ENCODE assay signal across 8 cellular contexts in the genomic region with DNA sequence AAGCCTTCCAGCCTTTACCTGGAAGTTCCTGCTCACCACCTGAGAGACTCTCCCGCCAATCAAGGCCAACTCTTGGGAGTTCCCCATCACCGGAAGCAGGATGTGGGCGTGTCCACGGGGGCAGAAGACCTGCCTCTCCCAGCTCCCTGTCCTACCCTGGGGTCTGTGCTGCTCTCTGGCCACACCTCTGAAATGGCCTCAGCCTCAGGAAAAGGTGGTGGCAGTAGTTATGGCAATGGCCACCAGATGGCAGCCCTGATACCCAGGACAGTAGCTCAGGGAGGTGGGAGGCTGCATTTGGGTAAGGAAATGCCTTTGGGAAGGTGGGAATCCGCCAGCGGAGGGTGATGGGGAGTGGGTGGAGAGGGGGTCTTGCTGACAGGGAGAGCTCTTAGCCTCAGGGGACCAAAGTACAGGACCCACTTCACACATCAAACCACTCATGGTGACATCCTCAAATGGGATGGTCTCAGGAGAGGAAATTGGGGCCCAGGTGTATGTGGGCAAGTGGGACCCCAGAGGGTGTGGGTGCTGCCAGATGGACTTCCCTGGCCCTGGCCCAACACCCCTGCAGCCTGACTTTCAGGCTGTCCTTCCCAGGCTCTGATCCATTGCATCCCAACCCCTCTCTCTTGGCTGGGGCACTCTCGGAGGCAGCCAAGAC. TPM values are rescaled to one million over a fixed set of nuclear protein-coding genes. Genes with fewer than 3 reads are reported as not detected.
DNase-seq lines count a peak whose midpoint lies in the region; ATAC-seq and TF ChIP-seq lines count a peak whose summit lies in the region.

No MANE protein-coding gene starts in this region.

- H3K4me3 ChIP-seq in GM12864 (ENCODE audit: low read depth, low read length) (no peak overlapping the region), lung (no peak overlapping the region)

- no peak overlapping the region for H3K27ac Mint-ChIP-seq in activated CD4-positive, alpha-beta T cell treated with anti-CD3 and anti-CD28 coated beads, Interleukin-2, amount 10 ng/mL, durations not matched to agents 7 days and 5 days

- H3K4me3 Mint-ChIP-seq in activated CD4-positive, alpha-beta T cell treated with anti-CD3 and anti-CD28 coated beads, Interleukin-2, amount 10 ng/mL, durations not matched to agents 7 days and 5 days: no peak overlapping the region

- WGBS in lung, 2 donors: 13 to 16% methylated on average over 7 of the region's 7 CpGs

- peaks cover 0 to 9% of the 10 kb centered on the region in 2 donors for H3K9me3 ChIP-seq in lung (ENCODE audit: control insufficient read depth in 2 of 2, insufficient read depth in 1 of 2, low read length in 1 of 2)

- H3K27ac ChIP-seq in lung (ENCODE audit: low read depth in 1 of 2, low read length in 1 of 2): no peak overlapping the region

- H3K4me1 Mint-ChIP-seq in activated CD4-positive, alpha-beta T cell treated with anti-CD3 and anti-CD28 coated beads, Interleukin-2, amount 10 ng/mL, durations not matched to agents 7 days and 5 days: no peaks in the 10 kb centered on the region

- CTCF ChIA-PET in activated CD4-positive, alpha-beta T cell treated with anti-CD3 and anti-CD28 coated beads, Interleukin-2, amount 10 ng/mL, durations not matched to agents 7 days and 5 days (lab: Charles Lee): interaction anchor here (0.6 to 6.9 kb wide), 18 partner anchors 11 to 130 kb away, joined by 3 to 90 read pairs (median 4); no protein-coding TSS in a partner anchor

- peak; percentile 78 for ATAC-seq in HG02938 (IDR thresholded peaks at IDR 0.05; ENCODE audit: unreplicated experiment)
- peak; percentile 69 for ATAC-seq in lung (ENCODE audit: insufficient read depth, low FRiP score)
- no peak for ATAC-seq in GM18505 (IDR thresholded peaks at IDR 0.05; ENCODE audit: unreplicated experiment)

- DNase-seq in GM12864 (ENCODE audit: low read depth): peak; percentile 51
- peak; percentile 38 for DNase-seq in NCI-H2227 treated with DMSO at 0.1 percent for 48 hours (lab: John Stamatoyannopoulos, UW)
- peak; percentile 75 for DNase-seq in activated CD4-positive, alpha-beta T cell treated with anti-CD3 and anti-CD28 coated beads, Interleukin-2, amount 10 ng/mL, durations not matched to agents 7 days and 5 days
- DNase-seq in dermis microvascular lymphatic vessel endothelial cell (ENCODE audit: low read depth in 2 of 2): peak; percentile 28 to 60
- DNase-seq in lung (ENCODE audit: low spot score): peak; percentile 61
- peak; percentile 55 to 60 for DNase-seq in stimulated activated CD8-positive, alpha-beta memory T cell treated with anti-CD3 and anti-CD28 coated beads, Interleukin-15, amount 100 ng/mL, for 48 hours (ENCODE audit: low read depth in 2 of 2)

- H3K4me1 ChIP-seq in lung (ENCODE audit: control insufficient read depth in 2 of 2, insufficient read depth in 2 of 2, low read length in 2 of 2): no peaks in the 10 kb centered on the region

- peaks cover 9% of the 10 kb centered on the region for H3K27me3 ChIP-seq in lung (ENCODE audit: control insufficient read depth, insufficient read depth)

- no peaks in the 10 kb centered on the region for H3K9me3 Mint-ChIP-seq in activated CD4-positive, alpha-beta T cell treated with anti-CD3 and anti-CD28 coated beads, Interleukin-2, amount 10 ng/mL, durations not matched to agents 7 days and 5 days

- no peaks in the 10 kb centered on the region for H3K36me3 Mint-ChIP-seq in activated CD4-positive, alpha-beta T cell treated with anti-CD3 and anti-CD28 coated beads, Interleukin-2, amount 10 ng/mL, durations not matched to agents 7 days and 5 days (ENCODE audit: low read depth)

- peak; percentile 87 for TF ChIP-seq CTCF in GM12864 (IDR thresholded peaks at IDR 0.05; ENCODE audit: low read depth, low read length, missing control alignments)
- peak; percentile 42 for TF ChIP-seq CTCF in lung (IDR thresholded peaks at IDR 0.05; ENCODE audit: control extremely low read depth, extremely low read depth)

- TF ChIP-seq POLR2A in GM18505 (IDR thresholded peaks at IDR 0.05; ENCODE audit: borderline replicate concordance, extremely low read depth, insufficient read depth, insufficient read length): no peak

- no peaks in the 10 kb centered on the region for H3K36me3 ChIP-seq in lung (ENCODE audit: control insufficient read depth in 2 of 2, insufficient read depth in 2 of 2, low read length in 2 of 2)

- POLR2A ChIA-PET in activated CD4-positive, alpha-beta T cell treated with anti-CD3 and anti-CD28 coated beads, Interleukin-2, amount 10 ng/mL, durations not matched to agents 7 days and 5 days (lab: Charles Lee): interaction anchor here (1.0 kb wide), 1 partner anchor 46 kb away, joined by 3 read pairs; no protein-coding TSS in a partner anchor

- H3K27me3 Mint-ChIP-seq in activated CD4-positive, alpha-beta T cell treated with anti-CD3 and anti-CD28 coated beads, Interleukin-2, amount 10 ng/mL, durations not matched to agents 7 days and 5 days: peaks cover 18% of the 10 kb centered on the region

RNA-seq across cellular contexts. Expression of gene KAZALD1, which starts 33.9 kb away (rescaled TPM):
- total RNA-seq in activated CD4-positive, alpha-beta T cell treated with anti-CD3 and anti-CD28 coated beads, Interleukin-2, amount 10 ng/mL, durations not matched to agents 7 days and 5 days: under 1 TPM; 0.27 to 0.55 TPM
- 0.38 and 0.39 TPM in 2 replicates for total RNA-seq in dermis microvascular lymphatic vessel endothelial cell
- total RNA-seq in lung: 10 to 100 TPM in 1 of 2 donors, 1 to 10 TPM in 1; 8.2 to 12.1 TPM
- polyA plus RNA-seq in lung: 1 to 10 TPM; 4.1 to 6.5 TPM

RNA-seq across cellular contexts. Expression of gene TLX1, which starts 35.4 kb away (rescaled TPM):
- not detected for total RNA-seq in activated CD4-positive, alpha-beta T cell treated with anti-CD3 and anti-CD28 coated beads, Interleukin-2, amount 10 ng/mL, durations not matched to agents 7 days and 5 days
- total RNA-seq in dermis microvascular lymphatic vessel endothelial cell (not detected in 2 replicates), lung (not detected)
- polyA plus RNA-seq in lung: not detected
